In genomic region chr10:131022981-131023380, GRCh38 we compare ENCODE assay signal across 1 cellular context.
TF ChIP-seq lines count a peak whose summit lies in the region.

No MANE protein-coding gene starts in this region.

TF ChIP-seq in H1, 55 proteins besides CTCF, POLR2A, EP300 and RAD21:
- TF ChIP-seq CEBPB (IDR thresholded peaks at IDR 0.05; ENCODE audit: low read depth, low read length) (no peak), ASH2L (IDR thresholded peaks at IDR 0.05; ENCODE audit: low read length) (no peak), MAX (IDR thresholded peaks at IDR 0.05) (no peak), POU5F1 (IDR thresholded peaks at IDR 0.05; ENCODE audit: low read depth, low read length) (no peak), FOSL1 (IDR thresholded peaks at IDR 0.05; ENCODE audit: insufficient read depth, low read depth, low read length) (no peak)
- TF ChIP-seq, protein P1, sequence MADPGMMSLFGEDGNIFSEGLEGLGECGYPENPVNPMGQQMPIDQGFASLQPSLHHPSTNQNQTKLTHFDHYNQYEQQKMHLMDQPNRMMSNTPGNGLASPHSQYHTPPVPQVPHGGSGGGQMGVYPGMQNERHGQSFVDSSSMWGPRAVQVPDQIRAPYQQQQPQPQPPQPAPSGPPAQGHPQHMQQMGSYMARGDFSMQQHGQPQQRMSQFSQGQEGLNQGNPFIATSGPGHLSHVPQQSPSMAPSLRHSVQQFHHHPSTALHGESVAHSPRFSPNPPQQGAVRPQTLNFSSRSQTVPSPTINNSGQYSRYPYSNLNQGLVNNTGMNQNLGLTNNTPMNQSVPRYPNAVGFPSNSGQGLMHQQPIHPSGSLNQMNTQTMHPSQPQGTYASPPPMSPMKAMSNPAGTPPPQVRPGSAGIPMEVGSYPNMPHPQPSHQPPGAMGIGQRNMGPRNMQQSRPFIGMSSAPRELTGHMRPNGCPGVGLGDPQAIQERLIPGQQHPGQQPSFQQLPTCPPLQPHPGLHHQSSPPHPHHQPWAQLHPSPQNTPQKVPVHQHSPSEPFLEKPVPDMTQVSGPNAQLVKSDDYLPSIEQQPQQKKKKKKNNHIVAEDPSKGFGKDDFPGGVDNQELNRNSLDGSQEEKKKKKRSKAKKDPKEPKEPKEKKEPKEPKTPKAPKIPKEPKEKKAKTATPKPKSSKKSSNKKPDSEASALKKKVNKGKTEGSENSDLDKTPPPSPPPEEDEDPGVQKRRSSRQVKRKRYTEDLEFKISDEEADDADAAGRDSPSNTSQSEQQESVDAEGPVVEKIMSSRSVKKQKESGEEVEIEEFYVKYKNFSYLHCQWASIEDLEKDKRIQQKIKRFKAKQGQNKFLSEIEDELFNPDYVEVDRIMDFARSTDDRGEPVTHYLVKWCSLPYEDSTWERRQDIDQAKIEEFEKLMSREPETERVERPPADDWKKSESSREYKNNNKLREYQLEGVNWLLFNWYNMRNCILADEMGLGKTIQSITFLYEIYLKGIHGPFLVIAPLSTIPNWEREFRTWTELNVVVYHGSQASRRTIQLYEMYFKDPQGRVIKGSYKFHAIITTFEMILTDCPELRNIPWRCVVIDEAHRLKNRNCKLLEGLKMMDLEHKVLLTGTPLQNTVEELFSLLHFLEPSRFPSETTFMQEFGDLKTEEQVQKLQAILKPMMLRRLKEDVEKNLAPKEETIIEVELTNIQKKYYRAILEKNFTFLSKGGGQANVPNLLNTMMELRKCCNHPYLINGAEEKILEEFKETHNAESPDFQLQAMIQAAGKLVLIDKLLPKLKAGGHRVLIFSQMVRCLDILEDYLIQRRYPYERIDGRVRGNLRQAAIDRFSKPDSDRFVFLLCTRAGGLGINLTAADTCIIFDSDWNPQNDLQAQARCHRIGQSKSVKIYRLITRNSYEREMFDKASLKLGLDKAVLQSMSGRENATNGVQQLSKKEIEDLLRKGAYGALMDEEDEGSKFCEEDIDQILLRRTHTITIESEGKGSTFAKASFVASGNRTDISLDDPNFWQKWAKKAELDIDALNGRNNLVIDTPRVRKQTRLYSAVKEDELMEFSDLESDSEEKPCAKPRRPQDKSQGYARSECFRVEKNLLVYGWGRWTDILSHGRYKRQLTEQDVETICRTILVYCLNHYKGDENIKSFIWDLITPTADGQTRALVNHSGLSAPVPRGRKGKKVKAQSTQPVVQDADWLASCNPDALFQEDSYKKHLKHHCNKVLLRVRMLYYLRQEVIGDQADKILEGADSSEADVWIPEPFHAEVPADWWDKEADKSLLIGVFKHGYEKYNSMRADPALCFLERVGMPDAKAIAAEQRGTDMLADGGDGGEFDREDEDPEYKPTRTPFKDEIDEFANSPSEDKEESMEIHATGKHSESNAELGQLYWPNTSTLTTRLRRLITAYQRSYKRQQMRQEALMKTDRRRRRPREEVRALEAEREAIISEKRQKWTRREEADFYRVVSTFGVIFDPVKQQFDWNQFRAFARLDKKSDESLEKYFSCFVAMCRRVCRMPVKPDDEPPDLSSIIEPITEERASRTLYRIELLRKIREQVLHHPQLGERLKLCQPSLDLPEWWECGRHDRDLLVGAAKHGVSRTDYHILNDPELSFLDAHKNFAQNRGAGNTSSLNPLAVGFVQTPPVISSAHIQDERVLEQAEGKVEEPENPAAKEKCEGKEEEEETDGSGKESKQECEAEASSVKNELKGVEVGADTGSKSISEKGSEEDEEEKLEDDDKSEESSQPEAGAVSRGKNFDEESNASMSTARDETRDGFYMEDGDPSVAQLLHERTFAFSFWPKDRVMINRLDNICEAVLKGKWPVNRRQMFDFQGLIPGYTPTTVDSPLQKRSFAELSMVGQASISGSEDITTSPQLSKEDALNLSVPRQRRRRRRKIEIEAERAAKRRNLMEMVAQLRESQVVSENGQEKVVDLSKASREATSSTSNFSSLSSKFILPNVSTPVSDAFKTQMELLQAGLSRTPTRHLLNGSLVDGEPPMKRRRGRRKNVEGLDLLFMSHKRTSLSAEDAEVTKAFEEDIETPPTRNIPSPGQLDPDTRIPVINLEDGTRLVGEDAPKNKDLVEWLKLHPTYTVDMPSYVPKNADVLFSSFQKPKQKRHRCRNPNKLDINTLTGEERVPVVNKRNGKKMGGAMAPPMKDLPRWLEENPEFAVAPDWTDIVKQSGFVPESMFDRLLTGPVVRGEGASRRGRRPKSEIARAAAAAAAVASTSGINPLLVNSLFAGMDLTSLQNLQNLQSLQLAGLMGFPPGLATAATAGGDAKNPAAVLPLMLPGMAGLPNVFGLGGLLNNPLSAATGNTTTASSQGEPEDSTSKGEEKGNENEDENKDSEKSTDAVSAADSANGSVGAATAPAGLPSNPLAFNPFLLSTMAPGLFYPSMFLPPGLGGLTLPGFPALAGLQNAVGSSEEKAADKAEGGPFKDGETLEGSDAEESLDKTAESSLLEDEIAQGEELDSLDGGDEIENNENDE (IDR thresholded peaks at IDR 0.05; ENCODE audit: insufficient replicate concordance, low read length): no peak
